ENCODE assay signal across 37 cellular contexts in the genomic region with DNA sequence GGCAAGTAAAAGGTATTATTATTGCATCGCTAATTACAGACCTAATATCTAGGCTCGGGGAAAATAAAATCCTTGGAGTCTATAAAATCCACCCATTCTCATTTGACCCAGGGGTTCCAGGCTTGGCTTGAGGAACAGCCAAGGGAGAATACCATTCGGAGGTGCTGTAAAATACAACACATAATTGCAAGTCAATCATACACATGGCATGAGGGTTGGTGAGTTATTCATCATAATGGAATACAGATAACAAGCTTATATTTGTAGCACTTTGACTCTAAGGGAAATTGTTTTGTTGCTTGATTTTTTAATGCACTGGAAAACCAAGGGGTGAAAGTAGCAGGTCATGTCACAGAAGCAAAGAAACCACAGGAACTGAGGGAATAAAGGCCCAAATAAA. TPM values are rescaled to one million over a fixed set of nuclear protein-coding genes. Genes with fewer than 3 reads are reported as not detected.
"Had no signal": no experiment of that assay in that cellular context is flagged by ENCODE, and none has a peak within 500 bp of the region (broad histone marks: within the 10 kb centered on the region; RNA-seq: fewer than 3 reads in every experiment).

No MANE protein-coding gene starts in this region.

- H3K4me3 ChIP-seq: adrenal gland, ascending aorta, body of pancreas, breast epithelium, cardiac muscle cell had no signal

- H3K9me3 ChIP-seq: adrenal gland, body of pancreas, breast epithelium had no signal

- H3K27me3 ChIP-seq: adrenal gland, ascending aorta, body of pancreas, breast epithelium, cardiac muscle cell had no signal

- ATAC-seq: activated naive CD4-positive, alpha-beta T cell treated with anti-CD3 and anti-CD28 coated beads, Interleukin-2, amount 50 U/mL, for 72 hours; activated naive CD8-positive, alpha-beta T cell treated with anti-CD3 and anti-CD28 coated beads, Interleukin-2, amount 50 U/mL, for 24 hours; activated T-cell treated with anti-CD3 and anti-CD28 coated beads, Interleukin-2, amount 50 U/mL, for 4 hours; activated T-cell treated with anti-CD3 and anti-CD28 coated beads, Interleukin-2, amount 50 U/mL, for 72 hours; activated T-helper 17 cell treated with anti-CD3 and anti-CD28 coated beads, Interleukin-2, amount 50 U/mL, for 72 hours; body of pancreas had no signal

- H3K27ac ChIP-seq: adrenal gland, ascending aorta, body of pancreas, brain microvascular endothelial cell, breast epithelium, cardiac muscle cell had no signal

- DNase-seq: activated effector memory CD4-positive, alpha-beta T cell treated with anti-CD3 and anti-CD28 coated beads, Interleukin-2, amount 50 U/mL, for 16 hours; activated effector memory CD4-positive, alpha-beta T cell treated with Interleukin-2 at 50 U/mL for 16 hours; activated gamma-delta T cell; activated gamma-delta T cell treated with Interleukin-2 at 50 U/mL for 16 hours; activated naive CD4-positive, alpha-beta T cell; activated naive CD4-positive, alpha-beta T cell treated with anti-CD3 and anti-CD28 coated beads for 36 hours; activated naive CD4-positive, alpha-beta T cell treated with anti-CD3 and anti-CD28 coated beads, Interleukin-2, amount 10 ng/mL, durations not matched to agents 7 days and 5 days; activated naive CD4-positive, alpha-beta T cell treated with anti-CD3 and anti-CD28 coated beads, Interleukin-2, amount 50 U/mL, for 16 hours; activated naive CD4-positive, alpha-beta T cell treated with Interleukin-2 at 50 U/mL for 16 hours; activated naive CD8-positive, alpha-beta T cell treated with anti-CD3 and anti-CD28 coated beads for 36 hours; activated naive CD8-positive, alpha-beta T cell treated with anti-CD3 and anti-CD28 coated beads, Interleukin-2, amount 10 ng/mL, durations not matched to agents 7 days and 5 days; activated naive CD8-positive, alpha-beta T cell treated with anti-CD3 and anti-CD28 coated beads, Interleukin-2, amount 50 U/mL, for 24 hours; activated T-cell treated with anti-CD3 and anti-CD28 coated beads, Interleukin-2, amount 50 U/mL, for 1 hour; activated T-cell treated with anti-CD3 and anti-CD28 coated beads, Interleukin-2, amount 50 U/mL, for 24 hours; activated T-cell treated with anti-CD3 and anti-CD28 coated beads, Interleukin-2, amount 50 U/mL, for 4 hours; activated T-cell treated with anti-CD3 and anti-CD28 coated beads, Interleukin-2, amount 50 U/mL, for 48 hours; activated T-cell treated with anti-CD3 and anti-CD28 coated beads, Interleukin-2, amount 50 U/mL, for 72 hours; adrenal gland; amniotic stem cell; amygdala; anterior cingulate cortex; aorta; body of pancreas; brain microvascular endothelial cell; caudate nucleus; central memory CD4-positive, alpha-beta T cell; cerebellar nuclear complex had no signal

- H3K36me3 ChIP-seq: adrenal gland, ascending aorta, brain microvascular endothelial cell, breast epithelium, cardiac muscle cell had no signal

- H3K4me1 ChIP-seq: adrenal gland, ascending aorta, body of pancreas, breast epithelium had no signal

RNA-seq across cellular contexts. Expression of a gene that starts 23.0 kb away (rescaled TPM):
- total RNA-seq: activated naive CD4-positive, alpha-beta T cell treated with anti-CD3 and anti-CD28 coated beads, Interleukin-2, amount 50 U/mL, for 72 hours; activated naive CD8-positive, alpha-beta T cell treated with anti-CD3 and anti-CD28 coated beads for 36 hours; activated naive CD8-positive, alpha-beta T cell treated with anti-CD3 and anti-CD28 coated beads, Interleukin-2, amount 10 ng/mL, durations not matched to agents 7 days and 5 days; activated T-cell treated with anti-CD3 and anti-CD28 coated beads, Interleukin-2, amount 50 U/mL, for 4 hours; activated T-cell treated with anti-CD3 and anti-CD28 coated beads, Interleukin-2, amount 50 U/mL, for 72 hours; activated T-helper 1 cell treated with anti-CD3 and anti-CD28 coated beads, Interleukin-12 subunit alpha, Interleukin-12 subunit beta, Interleukin-2, Interleukin-4 antibody, amounts not matched to agents 30 ng/mL and 10 ng/mL and 1 ng/mL, durations not matched to agents 14 hours and 24 hours and 36 hours; activated T-helper 17 cell treated with anti-CD3 and anti-CD28 coated beads, Interleukin-2, amount 50 U/mL, for 72 hours; activated T-helper 2 cell treated with anti-CD3 and anti-CD28 coated beads, Interferon-gamma antibody, Interleukin-2, Interleukin-4, amounts not matched to agents 10 μg/mL and 5 μg/mL and 100 μg/mL, durations not matched to agents 14 hours and 24 hours and 36 hours; aorta; ascending aorta; body of pancreas; breast epithelium; bronchial epithelial cell; cardiac septum; chondrocyte had no signal
- polyA plus RNA-seq: aorta, cardiac muscle cell had no signal
